In the genomic region with DNA sequence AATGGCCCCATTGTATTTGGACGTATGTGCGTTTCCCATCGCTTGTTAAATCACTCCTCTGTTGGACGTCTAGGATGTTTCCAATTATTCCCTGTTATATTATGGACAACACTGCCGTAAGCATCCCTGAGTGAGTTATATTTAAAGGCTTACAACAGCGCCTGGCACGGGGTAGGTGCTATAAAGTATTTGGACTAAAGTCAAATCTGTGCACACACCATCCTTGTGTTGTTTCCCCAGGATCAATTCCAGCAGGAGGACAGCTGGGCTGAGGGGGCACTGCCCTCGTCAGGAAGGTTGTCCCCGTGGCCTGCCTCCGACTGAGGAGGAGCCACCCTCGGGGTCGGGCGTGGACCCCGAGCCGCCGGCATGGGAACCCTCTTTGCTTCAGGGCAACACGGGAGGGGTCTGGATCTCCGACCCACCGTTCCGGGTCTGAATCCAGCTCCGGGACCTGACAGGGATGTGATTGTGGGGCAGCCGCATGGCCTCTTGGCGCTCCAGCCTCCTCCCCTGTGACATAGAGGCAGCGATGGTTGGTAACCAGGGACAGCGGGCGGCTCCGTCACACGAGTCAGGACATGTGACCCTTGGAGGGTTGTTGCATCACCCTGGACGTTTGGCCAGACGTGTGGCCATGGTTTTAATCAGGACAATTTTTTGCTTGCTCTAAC, we compare ENCODE assay signal across 1 cellular context.
A peak's percentile ranks its signal among the peaks of the same experiment; 100 is the strongest.
TF ChIP-seq lines count a peak whose summit lies in the region.

No MANE protein-coding gene starts in this region.

TF ChIP-seq in K562, 482 proteins besides CTCF, POLR2A, EP300 and RAD21:
- TF ChIP-seq POLR2G (IDR thresholded peaks at IDR 0.05; ENCODE audit: low read depth, low read length) (0 out of 2 replicates have a peak, but pooled peaks have one; percentile 2), ATF7 (IDR thresholded peaks at IDR 0.05) (peak; percentile 33; the same call in 1 of the 2 replicates), RBFOX2 (IDR thresholded peaks at IDR 0.05; ENCODE audit: low read depth, low read length) (peak; percentile 40), ATF1 (CRISPR knock-in tag; IDR thresholded peaks at IDR 0.05) (no peak), ATF1 (tag; IDR thresholded peaks at IDR 0.05) (0 out of 2 replicates have a peak, but pooled peaks have one; percentile 12), L3MBTL2 (IDR thresholded peaks at IDR 0.05) (peak; percentile 84), BHLHE40 (IDR thresholded peaks at IDR 0.05; ENCODE audit: low read length) (peak; percentile 32; the same call in 1 of the 2 replicates), JUND (IDR thresholded peaks at IDR 0.05; ENCODE audit: borderline replicate concordance, low read depth, low read length) (peak; percentile 57; the same call in 1 of the 2 replicates), JUND (tag; IDR thresholded peaks at IDR 0.05; ENCODE audit: borderline replicate concordance, low read depth, low read length) (no peak), CEBPB (tag; IDR thresholded peaks at IDR 0.05) (peak; percentile 79), NCOR1 (IDR thresholded peaks at IDR 0.05) (no peak), SRSF1 (IDR thresholded peaks at IDR 0.05; ENCODE audit: low read depth, low read length) (no peak), RAD51 (IDR thresholded peaks at IDR 0.05; ENCODE audit: borderline replicate concordance, low read depth) (0 out of 2 replicates have a peak, but pooled peaks have one; percentile 37), MYC (IDR thresholded peaks at IDR 0.05; ENCODE audit: low read depth, low read length) (peak; percentile 78), MYC (CRISPR knock-in tag; IDR thresholded peaks at IDR 0.05; ENCODE audit: borderline replicate concordance, low read depth) (no peak; the same call in 1 of the 2 replicates), ZNF589 (CRISPR knock-in tag; IDR thresholded peaks at IDR 0.05; ENCODE audit: low read depth) (peak; percentile 36; the same call in 1 of the 2 replicates), RFX1 (IDR thresholded peaks at IDR 0.05) (peak; percentile 37), ZBTB8A (IDR thresholded peaks at IDR 0.05; ENCODE audit: partially characterized antibody) (no peak), CEBPG (CRISPR knock-in tag; IDR thresholded peaks at IDR 0.05) (peak; percentile 82), CEBPG (tag; conservative IDR thresholded peaks at IDR 0.05 in 1 of 2, IDR thresholded peaks at IDR 0.05 in 1 of 2) (peak; percentile 59 to 92)
- TF ChIP-seq, protein P1, sequence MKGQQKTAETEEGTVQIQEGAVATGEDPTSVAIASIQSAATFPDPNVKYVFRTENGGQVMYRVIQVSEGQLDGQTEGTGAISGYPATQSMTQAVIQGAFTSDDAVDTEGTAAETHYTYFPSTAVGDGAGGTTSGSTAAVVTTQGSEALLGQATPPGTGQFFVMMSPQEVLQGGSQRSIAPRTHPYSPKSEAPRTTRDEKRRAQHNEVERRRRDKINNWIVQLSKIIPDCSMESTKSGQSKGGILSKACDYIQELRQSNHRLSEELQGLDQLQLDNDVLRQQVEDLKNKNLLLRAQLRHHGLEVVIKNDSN (CRISPR knock-in tag; IDR thresholded peaks at IDR 0.05), result peak; percentile 81
- TF ChIP-seq, protein P2, sequence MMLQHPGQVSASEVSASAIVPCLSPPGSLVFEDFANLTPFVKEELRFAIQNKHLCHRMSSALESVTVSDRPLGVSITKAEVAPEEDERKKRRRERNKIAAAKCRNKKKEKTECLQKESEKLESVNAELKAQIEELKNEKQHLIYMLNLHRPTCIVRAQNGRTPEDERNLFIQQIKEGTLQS (IDR thresholded peaks at IDR 0.05), result peak; percentile 91
- TF ChIP-seq, protein P2 (CRISPR knock-in tag; conservative IDR thresholded peaks at IDR 0.05), result no peak
- TF ChIP-seq, protein P3, sequence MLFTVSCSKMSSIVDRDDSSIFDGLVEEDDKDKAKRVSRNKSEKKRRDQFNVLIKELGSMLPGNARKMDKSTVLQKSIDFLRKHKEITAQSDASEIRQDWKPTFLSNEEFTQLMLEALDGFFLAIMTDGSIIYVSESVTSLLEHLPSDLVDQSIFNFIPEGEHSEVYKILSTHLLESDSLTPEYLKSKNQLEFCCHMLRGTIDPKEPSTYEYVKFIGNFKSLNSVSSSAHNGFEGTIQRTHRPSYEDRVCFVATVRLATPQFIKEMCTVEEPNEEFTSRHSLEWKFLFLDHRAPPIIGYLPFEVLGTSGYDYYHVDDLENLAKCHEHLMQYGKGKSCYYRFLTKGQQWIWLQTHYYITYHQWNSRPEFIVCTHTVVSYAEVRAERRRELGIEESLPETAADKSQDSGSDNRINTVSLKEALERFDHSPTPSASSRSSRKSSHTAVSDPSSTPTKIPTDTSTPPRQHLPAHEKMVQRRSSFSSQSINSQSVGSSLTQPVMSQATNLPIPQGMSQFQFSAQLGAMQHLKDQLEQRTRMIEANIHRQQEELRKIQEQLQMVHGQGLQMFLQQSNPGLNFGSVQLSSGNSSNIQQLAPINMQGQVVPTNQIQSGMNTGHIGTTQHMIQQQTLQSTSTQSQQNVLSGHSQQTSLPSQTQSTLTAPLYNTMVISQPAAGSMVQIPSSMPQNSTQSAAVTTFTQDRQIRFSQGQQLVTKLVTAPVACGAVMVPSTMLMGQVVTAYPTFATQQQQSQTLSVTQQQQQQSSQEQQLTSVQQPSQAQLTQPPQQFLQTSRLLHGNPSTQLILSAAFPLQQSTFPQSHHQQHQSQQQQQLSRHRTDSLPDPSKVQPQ (CRISPR knock-in tag; IDR thresholded peaks at IDR 0.05; ENCODE audit: borderline replicate concordance), result no peak
- TF ChIP-seq, protein P4, sequence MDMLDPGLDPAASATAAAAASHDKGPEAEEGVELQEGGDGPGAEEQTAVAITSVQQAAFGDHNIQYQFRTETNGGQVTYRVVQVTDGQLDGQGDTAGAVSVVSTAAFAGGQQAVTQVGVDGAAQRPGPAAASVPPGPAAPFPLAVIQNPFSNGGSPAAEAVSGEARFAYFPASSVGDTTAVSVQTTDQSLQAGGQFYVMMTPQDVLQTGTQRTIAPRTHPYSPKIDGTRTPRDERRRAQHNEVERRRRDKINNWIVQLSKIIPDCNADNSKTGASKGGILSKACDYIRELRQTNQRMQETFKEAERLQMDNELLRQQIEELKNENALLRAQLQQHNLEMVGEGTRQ (CRISPR knock-in tag; IDR thresholded peaks at IDR 0.05), result peak; percentile 66
- TF ChIP-seq, protein P5, sequence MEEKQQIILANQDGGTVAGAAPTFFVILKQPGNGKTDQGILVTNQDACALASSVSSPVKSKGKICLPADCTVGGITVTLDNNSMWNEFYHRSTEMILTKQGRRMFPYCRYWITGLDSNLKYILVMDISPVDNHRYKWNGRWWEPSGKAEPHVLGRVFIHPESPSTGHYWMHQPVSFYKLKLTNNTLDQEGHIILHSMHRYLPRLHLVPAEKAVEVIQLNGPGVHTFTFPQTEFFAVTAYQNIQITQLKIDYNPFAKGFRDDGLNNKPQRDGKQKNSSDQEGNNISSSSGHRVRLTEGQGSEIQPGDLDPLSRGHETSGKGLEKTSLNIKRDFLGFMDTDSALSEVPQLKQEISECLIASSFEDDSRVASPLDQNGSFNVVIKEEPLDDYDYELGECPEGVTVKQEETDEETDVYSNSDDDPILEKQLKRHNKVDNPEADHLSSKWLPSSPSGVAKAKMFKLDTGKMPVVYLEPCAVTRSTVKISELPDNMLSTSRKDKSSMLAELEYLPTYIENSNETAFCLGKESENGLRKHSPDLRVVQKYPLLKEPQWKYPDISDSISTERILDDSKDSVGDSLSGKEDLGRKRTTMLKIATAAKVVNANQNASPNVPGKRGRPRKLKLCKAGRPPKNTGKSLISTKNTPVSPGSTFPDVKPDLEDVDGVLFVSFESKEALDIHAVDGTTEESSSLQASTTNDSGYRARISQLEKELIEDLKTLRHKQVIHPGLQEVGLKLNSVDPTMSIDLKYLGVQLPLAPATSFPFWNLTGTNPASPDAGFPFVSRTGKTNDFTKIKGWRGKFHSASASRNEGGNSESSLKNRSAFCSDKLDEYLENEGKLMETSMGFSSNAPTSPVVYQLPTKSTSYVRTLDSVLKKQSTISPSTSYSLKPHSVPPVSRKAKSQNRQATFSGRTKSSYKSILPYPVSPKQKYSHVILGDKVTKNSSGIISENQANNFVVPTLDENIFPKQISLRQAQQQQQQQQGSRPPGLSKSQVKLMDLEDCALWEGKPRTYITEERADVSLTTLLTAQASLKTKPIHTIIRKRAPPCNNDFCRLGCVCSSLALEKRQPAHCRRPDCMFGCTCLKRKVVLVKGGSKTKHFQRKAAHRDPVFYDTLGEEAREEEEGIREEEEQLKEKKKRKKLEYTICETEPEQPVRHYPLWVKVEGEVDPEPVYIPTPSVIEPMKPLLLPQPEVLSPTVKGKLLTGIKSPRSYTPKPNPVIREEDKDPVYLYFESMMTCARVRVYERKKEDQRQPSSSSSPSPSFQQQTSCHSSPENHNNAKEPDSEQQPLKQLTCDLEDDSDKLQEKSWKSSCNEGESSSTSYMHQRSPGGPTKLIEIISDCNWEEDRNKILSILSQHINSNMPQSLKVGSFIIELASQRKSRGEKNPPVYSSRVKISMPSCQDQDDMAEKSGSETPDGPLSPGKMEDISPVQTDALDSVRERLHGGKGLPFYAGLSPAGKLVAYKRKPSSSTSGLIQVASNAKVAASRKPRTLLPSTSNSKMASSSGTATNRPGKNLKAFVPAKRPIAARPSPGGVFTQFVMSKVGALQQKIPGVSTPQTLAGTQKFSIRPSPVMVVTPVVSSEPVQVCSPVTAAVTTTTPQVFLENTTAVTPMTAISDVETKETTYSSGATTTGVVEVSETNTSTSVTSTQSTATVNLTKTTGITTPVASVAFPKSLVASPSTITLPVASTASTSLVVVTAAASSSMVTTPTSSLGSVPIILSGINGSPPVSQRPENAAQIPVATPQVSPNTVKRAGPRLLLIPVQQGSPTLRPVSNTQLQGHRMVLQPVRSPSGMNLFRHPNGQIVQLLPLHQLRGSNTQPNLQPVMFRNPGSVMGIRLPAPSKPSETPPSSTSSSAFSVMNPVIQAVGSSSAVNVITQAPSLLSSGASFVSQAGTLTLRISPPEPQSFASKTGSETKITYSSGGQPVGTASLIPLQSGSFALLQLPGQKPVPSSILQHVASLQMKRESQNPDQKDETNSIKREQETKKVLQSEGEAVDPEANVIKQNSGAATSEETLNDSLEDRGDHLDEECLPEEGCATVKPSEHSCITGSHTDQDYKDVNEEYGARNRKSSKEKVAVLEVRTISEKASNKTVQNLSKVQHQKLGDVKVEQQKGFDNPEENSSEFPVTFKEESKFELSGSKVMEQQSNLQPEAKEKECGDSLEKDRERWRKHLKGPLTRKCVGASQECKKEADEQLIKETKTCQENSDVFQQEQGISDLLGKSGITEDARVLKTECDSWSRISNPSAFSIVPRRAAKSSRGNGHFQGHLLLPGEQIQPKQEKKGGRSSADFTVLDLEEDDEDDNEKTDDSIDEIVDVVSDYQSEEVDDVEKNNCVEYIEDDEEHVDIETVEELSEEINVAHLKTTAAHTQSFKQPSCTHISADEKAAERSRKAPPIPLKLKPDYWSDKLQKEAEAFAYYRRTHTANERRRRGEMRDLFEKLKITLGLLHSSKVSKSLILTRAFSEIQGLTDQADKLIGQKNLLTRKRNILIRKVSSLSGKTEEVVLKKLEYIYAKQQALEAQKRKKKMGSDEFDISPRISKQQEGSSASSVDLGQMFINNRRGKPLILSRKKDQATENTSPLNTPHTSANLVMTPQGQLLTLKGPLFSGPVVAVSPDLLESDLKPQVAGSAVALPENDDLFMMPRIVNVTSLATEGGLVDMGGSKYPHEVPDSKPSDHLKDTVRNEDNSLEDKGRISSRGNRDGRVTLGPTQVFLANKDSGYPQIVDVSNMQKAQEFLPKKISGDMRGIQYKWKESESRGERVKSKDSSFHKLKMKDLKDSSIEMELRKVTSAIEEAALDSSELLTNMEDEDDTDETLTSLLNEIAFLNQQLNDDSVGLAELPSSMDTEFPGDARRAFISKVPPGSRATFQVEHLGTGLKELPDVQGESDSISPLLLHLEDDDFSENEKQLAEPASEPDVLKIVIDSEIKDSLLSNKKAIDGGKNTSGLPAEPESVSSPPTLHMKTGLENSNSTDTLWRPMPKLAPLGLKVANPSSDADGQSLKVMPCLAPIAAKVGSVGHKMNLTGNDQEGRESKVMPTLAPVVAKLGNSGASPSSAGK (IDR thresholded peaks at IDR 0.05), result peak; percentile 58; the same call in 1 of the 2 replicates
- TF ChIP-seq, protein P6, sequence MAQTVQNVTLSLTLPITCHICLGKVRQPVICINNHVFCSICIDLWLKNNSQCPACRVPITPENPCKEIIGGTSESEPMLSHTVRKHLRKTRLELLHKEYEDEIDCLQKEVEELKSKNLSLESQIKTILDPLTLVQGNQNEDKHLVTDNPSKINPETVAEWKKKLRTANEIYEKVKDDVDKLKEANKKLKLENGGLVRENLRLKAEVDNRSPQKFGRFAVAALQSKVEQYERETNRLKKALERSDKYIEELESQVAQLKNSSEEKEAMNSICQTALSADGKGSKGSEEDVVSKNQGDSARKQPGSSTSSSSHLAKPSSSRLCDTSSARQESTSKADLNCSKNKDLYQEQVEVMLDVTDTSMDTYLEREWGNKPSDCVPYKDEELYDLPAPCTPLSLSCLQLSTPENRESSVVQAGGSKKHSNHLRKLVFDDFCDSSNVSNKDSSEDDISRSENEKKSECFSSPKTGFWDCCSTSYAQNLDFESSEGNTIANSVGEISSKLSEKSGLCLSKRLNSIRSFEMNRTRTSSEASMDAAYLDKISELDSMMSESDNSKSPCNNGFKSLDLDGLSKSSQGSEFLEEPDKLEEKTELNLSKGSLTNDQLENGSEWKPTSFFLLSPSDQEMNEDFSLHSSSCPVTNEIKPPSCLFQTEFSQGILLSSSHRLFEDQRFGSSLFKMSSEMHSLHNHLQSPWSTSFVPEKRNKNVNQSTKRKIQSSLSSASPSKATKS (CRISPR knock-in tag; IDR thresholded peaks at IDR 0.05), result no peak
